In genomic region chr7:8278183-8278582, GRCh38 we compare ENCODE assay signal across 1 cellular context.
TF ChIP-seq lines count a peak whose summit lies in the region.

No MANE protein-coding gene starts in this region.

TF ChIP-seq in GM23338, 12 proteins besides CTCF, POLR2A, EP300 and RAD21 (continued from another document):
- no peak for TF ChIP-seq REST (IDR thresholded peaks at IDR 0.05; ENCODE audit: unreplicated experiment)
- no peak for TF ChIP-seq EZH2phosphoT487 (IDR thresholded peaks at IDR 0.05; ENCODE audit: unreplicated experiment)
- no peak for TF ChIP-seq CREB1 (CRISPR knock-in tag; IDR thresholded peaks at IDR 0.05; ENCODE audit: low read depth)
- TF ChIP-seq ZNF114 (CRISPR knock-in tag; IDR thresholded peaks at IDR 0.05): no peak
